8 cellular contexts compared by ENCODE assay signal in the genomic region with DNA sequence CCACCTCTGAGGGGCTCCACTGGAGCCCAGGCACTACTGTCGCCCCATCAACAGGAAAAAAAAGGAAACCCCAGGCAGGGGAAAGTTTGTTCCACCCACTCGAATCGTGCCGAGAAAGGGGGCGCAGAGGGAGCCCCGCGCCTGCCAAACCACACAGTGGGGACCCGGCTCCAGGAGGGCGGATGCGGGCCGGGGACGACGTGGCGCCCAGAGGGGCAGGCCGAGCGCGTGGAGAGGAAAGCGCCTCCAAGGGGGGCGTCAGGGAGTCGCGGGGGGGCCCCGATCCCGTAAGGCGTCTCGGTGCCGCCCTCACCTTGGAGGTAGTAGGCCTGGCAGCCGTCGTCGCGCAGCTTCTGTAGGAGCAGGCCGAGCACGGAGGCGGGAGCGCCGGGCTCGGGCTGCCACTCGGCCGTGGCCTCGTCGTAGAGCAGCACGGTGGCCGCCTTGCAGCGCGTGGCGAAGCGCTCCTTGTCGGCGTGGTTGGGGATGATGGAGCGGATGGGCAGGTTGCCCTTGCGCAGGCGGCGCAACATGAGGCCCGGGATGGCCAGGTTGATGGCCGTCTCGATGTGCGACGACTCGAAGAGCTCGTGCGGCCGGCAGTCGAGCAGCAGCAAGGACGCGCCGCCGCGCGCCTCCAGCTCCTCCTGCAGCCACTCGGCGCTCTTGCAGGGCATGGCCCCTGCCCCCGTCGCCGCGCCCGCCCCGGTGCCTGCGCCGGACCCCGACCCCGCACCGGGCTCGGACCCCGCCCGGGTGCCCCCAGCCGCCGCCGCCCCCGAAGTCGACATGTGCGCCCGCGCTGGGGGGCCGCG. TPM values are rescaled to one million over a fixed set of nuclear protein-coding genes. Genes with fewer than 3 reads are reported as not detected.
DNase-seq lines count a peak whose midpoint lies in the region; ATAC-seq, FAIRE-seq and TF ChIP-seq lines count a peak whose summit lies in the region.

No MANE protein-coding gene starts in this region.

- TF ChIP-seq CTCF in fibroblast of lung (conservative IDR thresholded peaks at IDR 0.05 in 1 of 2, IDR thresholded peaks at IDR 0.05 in 1 of 2; ENCODE audit: low read depth in 1 of 2, low read length in 2 of 2) (peak; percentile 5 to 17), neural cell (IDR thresholded peaks at IDR 0.05; ENCODE audit: poor library complexity, severe bottlenecking) (no peak)

- H3K4me2 ChIP-seq in fibroblast of lung (ENCODE audit: extremely low read depth, insufficient read depth, low read length) (peak overlapping the region; percentile 99), neural cell (ENCODE audit: low read length) (peak overlapping the region; percentile 82)

- H2AFZ ChIP-seq in fibroblast of lung (ENCODE audit: low read length) = peak overlapping the region; percentile 29
- H2AFZ ChIP-seq in neural cell (ENCODE audit: low read depth, low read length) = no peak overlapping the region

- no peaks in the 10 kb centered on the region for H3K9me3 ChIP-seq in fibroblast of lung (ENCODE audit: control insufficient read depth, insufficient read depth, low read depth, low read length)
- H3K9me3 ChIP-seq in neural cell (ENCODE audit: low read length) = no peaks in the 10 kb centered on the region

- no peaks in the 10 kb centered on the region for H3F3A ChIP-seq in neural cell (ENCODE audit: insufficient read depth, low read length, poor library complexity, severe bottlenecking)

- peaks cover 45% of the 10 kb centered on the region for H3K79me2 ChIP-seq in fibroblast of lung (ENCODE audit: control insufficient read depth, insufficient read depth, low read length)
- peaks cover 9% of the 10 kb centered on the region for H3K79me2 ChIP-seq in neural cell (replicated peaks; ENCODE audit: insufficient read depth, low read length)

- peak; percentile 46 for TF ChIP-seq RAD21 in neural cell (conservative IDR thresholded peaks at IDR 0.05)

- H3K27ac ChIP-seq in fibroblast of lung (ENCODE audit: insufficient read depth, low read length) (peak overlapping the region; percentile 67), neural cell (ENCODE audit: low read length) (peak overlapping the region; percentile 45)

- H3K4me3 ChIP-seq in H7 (ENCODE audit: insufficient read depth, low read depth, low read length) (peak overlapping the region; percentile 76), fibroblast of lung (replicated peaks in 1 of 4; ENCODE audit: control extremely low read depth in 1 of 4, insufficient read depth in 1 of 4, low read depth in 3 of 4, low read length in 4 of 4) (peak overlapping the region; percentile 55 to 97 (median 80)), neural cell (ENCODE audit: low read length) (peak overlapping the region; percentile 90)

- no peaks in the 10 kb centered on the region for H4K20me1 ChIP-seq in fibroblast of lung (ENCODE audit: control insufficient read depth, extremely low read depth, insufficient read depth, low read length)
- no peaks in the 10 kb centered on the region for H4K20me1 ChIP-seq in neural cell (ENCODE audit: insufficient read depth)

- H3K9ac ChIP-seq in fibroblast of lung (ENCODE audit: insufficient read depth, low read length) (peak overlapping the region; percentile 70), neural cell (ENCODE audit: low read length) (peak overlapping the region; percentile 76)

- DNase-seq in GDM1 (lab: John Stamatoyannopoulos, UW) = peak; percentile 13
- DNase-seq in H7 = peak; percentile 88
- DNase-seq in NCI-H460 (ENCODE audit: extremely low read depth, low read depth) = peak; percentile 24
- peak; percentile 60 to 72 for DNase-seq in activated T-cell treated with anti-CD3 and anti-CD28 coated beads, Interleukin-2, amount 50 U/mL, for 48 hours
- DNase-seq in fibroblast of lung (ENCODE audit: low read depth in 2 of 2) = peak; percentile 54 to 57
- peak; percentile 58 for DNase-seq in urothelium cell line (ENCODE audit: low spot score)

- H3K36me3 ChIP-seq in H7 (replicated peaks; ENCODE audit: control insufficient read depth, insufficient read depth, low read length) = peaks cover 17% of the 10 kb centered on the region
- H3K36me3 ChIP-seq in fibroblast of lung (ENCODE audit: control insufficient read depth, insufficient read depth, low read length) = peaks cover 18% of the 10 kb centered on the region
- no peaks in the 10 kb centered on the region for H3K36me3 ChIP-seq in neural cell (ENCODE audit: insufficient read depth, low read length)

- peaks cover 11% of the 10 kb centered on the region for H3K27me3 ChIP-seq in H7 (ENCODE audit: control insufficient read depth, insufficient read depth, low read length)
- H3K27me3 ChIP-seq in fibroblast of lung (ENCODE audit: control insufficient read depth, insufficient read depth, low read length) = no peaks in the 10 kb centered on the region
- H3K27me3 ChIP-seq in neural cell (ENCODE audit: insufficient read depth, low read depth, low read length) = no peaks in the 10 kb centered on the region

- H3K9me2 ChIP-seq in neural cell (ENCODE audit: insufficient read depth, low read length) = no peaks in the 10 kb centered on the region

- ATAC-seq in GM21825 (IDR thresholded peaks at IDR 0.05; ENCODE audit: unreplicated experiment) = no peak

- FAIRE-seq in urothelium cell line (lab: Jason Lieb, UNC) = no peak

- H3K4me1 ChIP-seq in fibroblast of lung (ENCODE audit: control insufficient read depth, extremely low read depth, insufficient read depth, low read length) = peaks cover 32% of the 10 kb centered on the region

- no peak for TF ChIP-seq EP300 in neural cell (conservative IDR thresholded peaks at IDR 0.05; ENCODE audit: poor library complexity, severe bottlenecking)

TF ChIP-seq in neural cell, 6 proteins besides CTCF, POLR2A, EP300 and RAD21:
- TF ChIP-seq SMC3 (conservative IDR thresholded peaks at IDR 0.05; ENCODE audit: poor library complexity) (peak; percentile 18), POLR2AphosphoS5 (IDR thresholded peaks at IDR 0.05) (peak; percentile 23), EZH2 (IDR thresholded peaks at IDR 0.05; ENCODE audit: borderline replicate concordance, insufficient read depth, low read length, poor library complexity, severe bottlenecking) (no peak), TAF1 (IDR thresholded peaks at IDR 0.05; ENCODE audit: low read depth) (no peak), MXI1 (conservative IDR thresholded peaks at IDR 0.05; ENCODE audit: poor library complexity, severe bottlenecking) (peak; percentile 77)
- TF ChIP-seq, protein P1, sequence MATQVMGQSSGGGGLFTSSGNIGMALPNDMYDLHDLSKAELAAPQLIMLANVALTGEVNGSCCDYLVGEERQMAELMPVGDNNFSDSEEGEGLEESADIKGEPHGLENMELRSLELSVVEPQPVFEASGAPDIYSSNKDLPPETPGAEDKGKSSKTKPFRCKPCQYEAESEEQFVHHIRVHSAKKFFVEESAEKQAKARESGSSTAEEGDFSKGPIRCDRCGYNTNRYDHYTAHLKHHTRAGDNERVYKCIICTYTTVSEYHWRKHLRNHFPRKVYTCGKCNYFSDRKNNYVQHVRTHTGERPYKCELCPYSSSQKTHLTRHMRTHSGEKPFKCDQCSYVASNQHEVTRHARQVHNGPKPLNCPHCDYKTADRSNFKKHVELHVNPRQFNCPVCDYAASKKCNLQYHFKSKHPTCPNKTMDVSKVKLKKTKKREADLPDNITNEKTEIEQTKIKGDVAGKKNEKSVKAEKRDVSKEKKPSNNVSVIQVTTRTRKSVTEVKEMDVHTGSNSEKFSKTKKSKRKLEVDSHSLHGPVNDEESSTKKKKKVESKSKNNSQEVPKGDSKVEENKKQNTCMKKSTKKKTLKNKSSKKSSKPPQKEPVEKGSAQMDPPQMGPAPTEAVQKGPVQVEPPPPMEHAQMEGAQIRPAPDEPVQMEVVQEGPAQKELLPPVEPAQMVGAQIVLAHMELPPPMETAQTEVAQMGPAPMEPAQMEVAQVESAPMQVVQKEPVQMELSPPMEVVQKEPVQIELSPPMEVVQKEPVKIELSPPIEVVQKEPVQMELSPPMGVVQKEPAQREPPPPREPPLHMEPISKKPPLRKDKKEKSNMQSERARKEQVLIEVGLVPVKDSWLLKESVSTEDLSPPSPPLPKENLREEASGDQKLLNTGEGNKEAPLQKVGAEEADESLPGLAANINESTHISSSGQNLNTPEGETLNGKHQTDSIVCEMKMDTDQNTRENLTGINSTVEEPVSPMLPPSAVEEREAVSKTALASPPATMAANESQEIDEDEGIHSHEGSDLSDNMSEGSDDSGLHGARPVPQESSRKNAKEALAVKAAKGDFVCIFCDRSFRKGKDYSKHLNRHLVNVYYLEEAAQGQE (IDR thresholded peaks at IDR 0.05; ENCODE audit: borderline replicate concordance) = no peak
TF ChIP-seq in neural cell: peak in this region for 3.

RNA-seq across cellular contexts. Expression of gene DUSP7, which starts 0.6 kb away (rescaled TPM):
- 19.5 and 21.7 TPM in 2 replicates for total RNA-seq in H7 (2014; rRNA removed; shearing (Covaris generic))
- 10.9 and 11.3 TPM in 2 replicates for total RNA-seq in NCI-H460 (2014; rRNA removed; shearing (Covaris generic))
- polyA plus RNA-seq in NCI-H460 (2014; cell fraction: nucleus; rRNA removed) = 10.0 and 10.2 TPM in 2 replicates
- total RNA-seq in fibroblast of lung = 5.4 and 5.6 TPM in 2 replicates
- polyA plus RNA-seq in fibroblast of lung = 23.7 and 26.5 TPM in 2 replicates
- 15.2 and 16.3 TPM in 2 replicates for polyA plus RNA-seq in fibroblast of lung (2012)
- polyA minus RNA-seq in fibroblast of lung (ENCODE audit: low replicate concordance) = 58.6 and 71.0 TPM in 2 replicates
- 8.5 and 9.3 TPM in 2 replicates for polyA plus RNA-seq in neural cell
- 13.6 and 15.7 TPM in 2 replicates for polyA minus RNA-seq in neural cell

Comparison
In these comparisons a context has a peak if more than half of its experiments do, and no peak if none do; other contexts are left out.
1. DNase-seq: peak in every context shown above with its lines; median percentile 88 in H7; 66 in activated T-cell treated with anti-CD3 and anti-CD28 coated beads, Interleukin-2, amount 50 U/mL, for 48 hours; 58 in urothelium cell line; 56 in fibroblast of lung; 24 in NCI-H460; 13 in GDM1.